ENCODE assay signal across 1 cellular context in the genomic region with DNA sequence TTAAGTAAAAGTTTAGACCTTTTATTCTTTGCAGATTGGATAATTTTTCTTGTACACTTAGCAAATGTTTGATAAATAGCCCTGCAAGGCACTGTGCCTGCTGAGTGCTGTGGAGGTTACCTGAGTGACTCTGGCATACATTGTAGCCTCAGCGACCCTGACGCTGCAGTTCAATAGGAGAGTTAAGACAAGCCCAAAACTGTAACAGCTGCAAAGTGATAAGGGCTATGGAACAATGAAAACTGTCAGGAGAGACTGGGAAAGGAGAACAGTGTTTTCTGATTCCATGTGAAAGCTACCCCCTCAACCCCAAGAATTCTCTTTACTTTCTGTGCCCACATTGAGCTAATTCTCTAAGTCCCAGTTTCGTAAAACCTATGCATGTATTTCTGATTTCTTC.
TF ChIP-seq lines count a peak whose summit lies in the region.

No MANE protein-coding gene starts in this region.

TF ChIP-seq in WTC11, 78 proteins besides CTCF, POLR2A, EP300 and RAD21:
- TF ChIP-seq, protein P1, sequence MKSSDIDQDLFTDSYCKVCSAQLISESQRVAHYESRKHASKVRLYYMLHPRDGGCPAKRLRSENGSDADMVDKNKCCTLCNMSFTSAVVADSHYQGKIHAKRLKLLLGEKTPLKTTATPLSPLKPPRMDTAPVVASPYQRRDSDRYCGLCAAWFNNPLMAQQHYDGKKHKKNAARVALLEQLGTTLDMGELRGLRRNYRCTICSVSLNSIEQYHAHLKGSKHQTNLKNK (CRISPR knock-in tag; IDR thresholded peaks at IDR 0.05): no peak
- no peak for TF ChIP-seq NR2C2 (CRISPR knock-in tag; IDR thresholded peaks at IDR 0.05)
- TF ChIP-seq, protein P2, sequence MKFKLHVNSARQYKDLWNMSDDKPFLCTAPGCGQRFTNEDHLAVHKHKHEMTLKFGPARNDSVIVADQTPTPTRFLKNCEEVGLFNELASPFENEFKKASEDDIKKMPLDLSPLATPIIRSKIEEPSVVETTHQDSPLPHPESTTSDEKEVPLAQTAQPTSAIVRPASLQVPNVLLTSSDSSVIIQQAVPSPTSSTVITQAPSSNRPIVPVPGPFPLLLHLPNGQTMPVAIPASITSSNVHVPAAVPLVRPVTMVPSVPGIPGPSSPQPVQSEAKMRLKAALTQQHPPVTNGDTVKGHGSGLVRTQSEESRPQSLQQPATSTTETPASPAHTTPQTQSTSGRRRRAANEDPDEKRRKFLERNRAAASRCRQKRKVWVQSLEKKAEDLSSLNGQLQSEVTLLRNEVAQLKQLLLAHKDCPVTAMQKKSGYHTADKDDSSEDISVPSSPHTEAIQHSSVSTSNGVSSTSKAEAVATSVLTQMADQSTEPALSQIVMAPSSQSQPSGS (CRISPR knock-in tag; IDR thresholded peaks at IDR 0.05; ENCODE audit: borderline replicate concordance, low read depth): no peak
- no peak for TF ChIP-seq ZNF138 (CRISPR knock-in tag; conservative IDR thresholded peaks at IDR 0.05)
- no peak for TF ChIP-seq MYBL2 (CRISPR knock-in tag; IDR thresholded peaks at IDR 0.05)
- no peak for TF ChIP-seq AFF4 (CRISPR knock-in tag; IDR thresholded peaks at IDR 0.05; ENCODE audit: borderline replicate concordance)
- no peak for TF ChIP-seq ZBTB21 (CRISPR knock-in tag; IDR thresholded peaks at IDR 0.05; ENCODE audit: borderline replicate concordance)
- TF ChIP-seq ZBTB43 (CRISPR knock-in tag; IDR thresholded peaks at IDR 0.05): no peak
- no peak for TF ChIP-seq ATF1 (CRISPR knock-in tag; IDR thresholded peaks at IDR 0.05)
- TF ChIP-seq, protein P3, sequence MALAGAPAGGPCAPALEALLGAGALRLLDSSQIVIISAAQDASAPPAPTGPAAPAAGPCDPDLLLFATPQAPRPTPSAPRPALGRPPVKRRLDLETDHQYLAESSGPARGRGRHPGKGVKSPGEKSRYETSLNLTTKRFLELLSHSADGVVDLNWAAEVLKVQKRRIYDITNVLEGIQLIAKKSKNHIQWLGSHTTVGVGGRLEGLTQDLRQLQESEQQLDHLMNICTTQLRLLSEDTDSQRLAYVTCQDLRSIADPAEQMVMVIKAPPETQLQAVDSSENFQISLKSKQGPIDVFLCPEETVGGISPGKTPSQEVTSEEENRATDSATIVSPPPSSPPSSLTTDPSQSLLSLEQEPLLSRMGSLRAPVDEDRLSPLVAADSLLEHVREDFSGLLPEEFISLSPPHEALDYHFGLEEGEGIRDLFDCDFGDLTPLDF (CRISPR knock-in tag; IDR thresholded peaks at IDR 0.05): no peak
- TF ChIP-seq GRHL2 (CRISPR knock-in tag; IDR thresholded peaks at IDR 0.05; ENCODE audit: insufficient replicate concordance, severe bottlenecking): no peak
- TF ChIP-seq ZNF396 (CRISPR knock-in tag; IDR thresholded peaks at IDR 0.05; ENCODE audit: borderline replicate concordance): no peak
- TF ChIP-seq ATF3 (CRISPR knock-in tag; conservative IDR thresholded peaks at IDR 0.05): no peak
- TF ChIP-seq PRRX2 (CRISPR knock-in tag; IDR thresholded peaks at IDR 0.05): no peak
- TF ChIP-seq NFYB (CRISPR knock-in tag; conservative IDR thresholded peaks at IDR 0.05; ENCODE audit: low read depth): no peak
